15 cellular contexts compared by ENCODE assay signal in genomic region chr5:32392039-32392438, GRCh38.
"Had no signal": no experiment of that assay in that cellular context is flagged by ENCODE, and none has a peak within 500 bp of the region (broad histone marks: within the 10 kb centered on the region; RNA-seq: fewer than 3 reads in every experiment).

No MANE protein-coding gene starts in this region.

- H3K9me3 Mint-ChIP-seq: activated CD4-positive, alpha-beta T cell treated with anti-CD3 and anti-CD28 coated beads, Interleukin-2, amount 10 ng/mL, durations not matched to agents 7 days and 5 days; activated naive CD8-positive, alpha-beta T cell treated with anti-CD3 and anti-CD28 coated beads, Interleukin-2, amount 50 U/mL, for 24 hours; T-helper 2 cell treated with Interferon-gamma antibody and Interleukin-4, amounts not matched to agents 5 μg/mL and 100 μg/mL, for 36 hours had no signal

- H3K36me3 ChIP-seq: colonic mucosa had no signal

- H3K27me3 ChIP-seq: cardiac muscle cell, colonic mucosa, suprapubic skin, upper lobe of left lung had no signal

- H3K4me1 ChIP-seq: colonic mucosa, left ventricle myocardium inferior, upper lobe of left lung had no signal

- H3K4me1 Mint-ChIP-seq: activated naive CD8-positive, alpha-beta T cell treated with anti-CD3 and anti-CD28 coated beads, Interleukin-2, amount 50 U/mL, for 24 hours had no signal

- DNase-seq: activated CD4-positive, alpha-beta T cell treated with anti-CD3 and anti-CD28 coated beads, Interleukin-2, amount 10 ng/mL, durations not matched to agents 7 days and 5 days; activated CD8-positive, alpha-beta memory T cell treated with anti-CD3 and anti-CD28 coated beads for 24 hours; activated naive CD4-positive, alpha-beta T cell treated with Interleukin-2 at 50 U/mL for 16 hours; activated naive CD8-positive, alpha-beta T cell treated with anti-CD3 and anti-CD28 coated beads, Interleukin-2, amount 50 U/mL, for 24 hours; colonic mucosa; hippocampal formation; kidney; left ventricle myocardium inferior; stimulated activated CD4-positive, alpha-beta T cell treated with anti-CD3 and anti-CD28 coated beads, Interleukin-15, amount 100 ng/mL, for 24 hours; stimulated activated CD4-positive, alpha-beta T cell treated with anti-CD3 and anti-CD28 coated beads, Interleukin-4, amount 100 ng/mL, for 1 hour; stimulated activated naive CD8-positive, alpha-beta T cell treated with anti-CD3 and anti-CD28 coated beads, Interleukin-15, Interleukin-2, amounts not matched to agents 100 U/mL and 50 U/mL, for 24 hours; upper lobe of left lung had no signal

- H3K9me3 ChIP-seq: colonic mucosa, left ventricle myocardium inferior, suprapubic skin, upper lobe of left lung had no signal

- ATAC-seq: activated naive CD8-positive, alpha-beta T cell treated with anti-CD3 and anti-CD28 coated beads, Interleukin-2, amount 50 U/mL, for 24 hours; stimulated activated naive CD8-positive, alpha-beta T cell treated with anti-CD3 and anti-CD28 coated beads, Interleukin-15, Interleukin-2, amounts not matched to agents 100 U/mL and 50 U/mL, for 24 hours had no signal

- H3K4me3 ChIP-seq: cardiac muscle cell, colonic mucosa, left ventricle myocardium inferior, suprapubic skin, upper lobe of left lung had no signal

- H3K27ac ChIP-seq: cardiac muscle cell, colonic mucosa, left ventricle myocardium inferior, suprapubic skin, upper lobe of left lung had no signal

- H3K27ac Mint-ChIP-seq: activated CD4-positive, alpha-beta T cell treated with anti-CD3 and anti-CD28 coated beads, Interleukin-2, amount 10 ng/mL, durations not matched to agents 7 days and 5 days; activated naive CD8-positive, alpha-beta T cell treated with anti-CD3 and anti-CD28 coated beads, Interleukin-2, amount 50 U/mL, for 24 hours had no signal

- H3K4me3 Mint-ChIP-seq: activated CD4-positive, alpha-beta T cell treated with anti-CD3 and anti-CD28 coated beads, Interleukin-2, amount 10 ng/mL, durations not matched to agents 7 days and 5 days; activated naive CD8-positive, alpha-beta T cell treated with anti-CD3 and anti-CD28 coated beads, Interleukin-2, amount 50 U/mL, for 24 hours; T-helper 2 cell treated with Interferon-gamma antibody and Interleukin-4, amounts not matched to agents 5 μg/mL and 100 μg/mL, for 36 hours had no signal

- H3K27me3 Mint-ChIP-seq: activated CD4-positive, alpha-beta T cell treated with anti-CD3 and anti-CD28 coated beads, Interleukin-2, amount 10 ng/mL, durations not matched to agents 7 days and 5 days; activated naive CD8-positive, alpha-beta T cell treated with anti-CD3 and anti-CD28 coated beads, Interleukin-2, amount 50 U/mL, for 24 hours had no signal
